In genomic region chr2:32008811-32009478, GRCh38 we compare ENCODE assay signal across 8 cellular contexts. TPM values are rescaled to one million over a fixed set of nuclear protein-coding genes. Genes with fewer than 3 reads are reported as not detected.
DNase-seq lines count a peak whose midpoint lies in the region; ATAC-seq and TF ChIP-seq lines count a peak whose summit lies in the region.

No MANE protein-coding gene starts in this region.

- 3% methylated on average over 9 of the region's 9 CpGs for WGBS in ectodermal cell, 2 experiments

- H3K4me1 ChIP-seq in SJCRH30 (no peaks in the 10 kb centered on the region; the same call in 1 of the 2 replicates), ectodermal cell (ENCODE audit: control insufficient read depth, insufficient read depth, low read length) (peaks cover 6% of the 10 kb centered on the region)

- H3K4me3 Mint-ChIP-seq in naive B cell = peak overlapping the region; percentile 89 to 98 (median 93)

- no peaks in the 10 kb centered on the region for H3K27me3 Mint-ChIP-seq in naive B cell

- H3K27ac ChIP-seq in SJCRH30 (no peak overlapping the region; the same call in 1 of the 2 replicates), ectodermal cell (ENCODE audit: insufficient read depth, low read depth, low read length, poor library complexity, severe bottlenecking) (peak overlapping the region; percentile 3)

- TF ChIP-seq CTCF in AG04449 (IDR thresholded peaks at IDR 0.05; ENCODE audit: insufficient read depth, low read length, missing control alignments) = no peak
- TF ChIP-seq CTCF in GM06990 (IDR thresholded peaks at IDR 0.05; ENCODE audit: insufficient read depth, low read length, poor library complexity, severe bottlenecking) = no peak

- H3K36me3 Mint-ChIP-seq in naive B cell = no peaks in the 10 kb centered on the region

- CTCF ChIA-PET in AG04449 (lab: Yijun Ruan, JAX) = interaction anchor here (1.0 kb wide), 1 partner anchor 11 kb away, joined by 3 read pairs; no protein-coding TSS in a partner anchor

- no peaks in the 10 kb centered on the region for H3K9me3 Mint-ChIP-seq in naive B cell

- H3K9me3 ChIP-seq in SJCRH30 (replicated peaks) (no peaks in the 10 kb centered on the region), ectodermal cell (ENCODE audit: control insufficient read depth, low read length) (no peaks in the 10 kb centered on the region)

- H3K36me3 ChIP-seq in GM06990 (ENCODE audit: control insufficient read depth, insufficient read depth, low read length) = no peaks in the 10 kb centered on the region
- H3K36me3 ChIP-seq in SJCRH30 = peaks cover 9% of the 10 kb centered on the region; the same call in 1 of the 2 replicates
- H3K36me3 ChIP-seq in ectodermal cell (ENCODE audit: control insufficient read depth, insufficient read depth, low read length) = no peaks in the 10 kb centered on the region

- ATAC-seq in naive B cell (ENCODE audit: low read depth in 2 of 2) = no peak
- no peak for ATAC-seq in GM18861 (IDR thresholded peaks at IDR 0.05; ENCODE audit: unreplicated experiment)

- no peak for DNase-seq in AG04449 (ENCODE audit: low read depth, low spot score)
- no peak for DNase-seq in GM06990 (ENCODE audit: extremely low read depth, insufficient read length)
- DNase-seq in SJCRH30 = peak; percentile 38 to 59
- no peak for DNase-seq in naive B cell
- no peak for DNase-seq in effector CD4-positive, alpha-beta T cell
- no peak for DNase-seq in NCI-H128 (lab: John Stamatoyannopoulos, UW; ENCODE audit: unreplicated experiment)

- peak overlapping the region; percentile 81 for H3K4me3 ChIP-seq in AG04449 (ENCODE audit: low read depth, low read length)
- H3K4me3 ChIP-seq in GM06990 (replicated peaks; ENCODE audit: low read depth, low read length) = peak overlapping the region; percentile 93
- H3K4me3 ChIP-seq in SJCRH30 = peak overlapping the region; percentile 85
- peak overlapping the region; percentile 68 for H3K4me3 ChIP-seq in ectodermal cell (ENCODE audit: insufficient read depth, low read depth, low read length)

- POLR2A ChIA-PET in AG04449 (lab: Yijun Ruan, JAX) = interaction anchor here (1.5 kb wide), 1 partner anchor 31 kb away, joined by 3 read pairs; the partner anchor contains the start of gene DPY30

- peaks cover 46 to 66% (median 66%) of the 10 kb centered on the region in 3 donors for H3K4me1 Mint-ChIP-seq in naive B cell

- H3K27me3 ChIP-seq in GM06990 (replicated peaks; ENCODE audit: control insufficient read depth, insufficient read depth, low read length) (no peaks in the 10 kb centered on the region), SJCRH30 (no peaks in the 10 kb centered on the region), ectodermal cell (ENCODE audit: control insufficient read depth, insufficient read depth, low read length, poor library complexity, severe bottlenecking) (no peaks in the 10 kb centered on the region)

- H3K27ac Mint-ChIP-seq in naive B cell = peak overlapping the region; percentile 68 to 96 (median 90)

RNA-seq across cellular contexts. Expression of gene MEMO1, which starts 1.9 kb away (rescaled TPM):
- 70.3 and 78.1 TPM in 2 replicates for total RNA-seq in SJCRH30 (2014; rRNA removed; shearing (Covaris generic))
- 61.5 TPM for polyA plus RNA-seq in ectodermal cell (2013, experiment 1 of 4)
- polyA plus RNA-seq in ectodermal cell (2013, experiment 2 of 4) = 61.7 TPM
- polyA plus RNA-seq in ectodermal cell (2013, experiment 3 of 4) = 53.8 TPM
- polyA plus RNA-seq in ectodermal cell (2013, experiment 4 of 4) = 57.8 TPM
- polyA plus RNA-seq in naive B cell (ENCODE audit: low read depth in 6 of 6) = 10 to 100 TPM; 45.8 to 85.6 (median 53.1) TPM

RNA-seq across cellular contexts. Expression of gene DPY30, which starts 30.7 kb away (rescaled TPM):
- total RNA-seq in SJCRH30 (2014; rRNA removed; shearing (Covaris generic)) = 131 and 148 TPM in 2 replicates
- 129 TPM for polyA plus RNA-seq in ectodermal cell (2013, experiment 1 of 4)
- polyA plus RNA-seq in ectodermal cell (2013, experiment 2 of 4) = 123 TPM
- 144 TPM for polyA plus RNA-seq in ectodermal cell (2013, experiment 3 of 4)
- 149 TPM for polyA plus RNA-seq in ectodermal cell (2013, experiment 4 of 4)
- 100 to 1,000 TPM; 129 to 189 (median 169) TPM for polyA plus RNA-seq in naive B cell (ENCODE audit: low read depth in 6 of 6)

RNA-seq across cellular contexts. Expression of gene SPAST, which starts 54.4 kb away (rescaled TPM):
- 38.4 and 41.0 TPM in 2 replicates for total RNA-seq in SJCRH30 (2014; rRNA removed; shearing (Covaris generic))
- 33.5 TPM for polyA plus RNA-seq in ectodermal cell (2013, experiment 1 of 4)
- 35.6 TPM for polyA plus RNA-seq in ectodermal cell (2013, experiment 2 of 4)
- polyA plus RNA-seq in ectodermal cell (2013, experiment 3 of 4) = 32.3 TPM
- polyA plus RNA-seq in ectodermal cell (2013, experiment 4 of 4) = 33.6 TPM
- 10 to 100 TPM; 15.6 to 19.5 (median 16.4) TPM for polyA plus RNA-seq in naive B cell (ENCODE audit: low read depth in 6 of 6)

Comparison
In these comparisons a context has a peak if more than half of its experiments do, and no peak if none do; other contexts are left out.
1. DNase-seq: peak in SJCRH30 (2 of 2); none in AG04449 (single experiment), GM06990 (single experiment), naive B cell (single experiment), effector CD4-positive, alpha-beta T cell (single experiment) and NCI-H128 (single experiment).
2. Peak in every context shown above with its lines, with median percentiles within 50 percentile points of each other: H3K4me3 ChIP-seq.